Comparison of ENCODE assay signal across 10 cellular contexts in genomic region chr19:6589711-6590457, GRCh38. TPM values are rescaled to one million over a fixed set of nuclear protein-coding genes. Genes with fewer than 3 reads are reported as not detected.
A peak's percentile ranks its signal among the peaks of the same experiment; 100 is the strongest.
DNase-seq lines count a peak whose midpoint lies in the region; ATAC-seq and TF ChIP-seq lines count a peak whose summit lies in the region.
"Had no signal": no experiment of that assay in that cellular context is flagged by ENCODE, and none has a peak within 500 bp of the region (broad histone marks: within the 10 kb centered on the region; RNA-seq: fewer than 3 reads in every experiment).

No MANE protein-coding gene starts in this region.

- H3K27ac Mint-ChIP-seq in IgD-negative memory B cell (peak overlapping the region; percentile 66 to 98 (median 93)), memory B cell (peak overlapping the region; percentile 91)
- H3K27ac Mint-ChIP-seq in activated naive CD8-positive, alpha-beta T cell treated with anti-CD3 and anti-CD28 coated beads, Interleukin-2, amount 10 ng/mL, durations not matched to agents 7 days and 5 days, result peak overlapping the region; percentile 10

- no peaks in the 10 kb centered on the region for H3K9me3 ChIP-seq in DOHH2 (ENCODE audit: control insufficient read depth, insufficient read depth, low read length)

- H3K4me1 Mint-ChIP-seq in IgD-negative memory B cell (peaks cover 36 to 43% (median 40%) of the 10 kb centered on the region in 3 donors), memory B cell (peaks cover 40% of the 10 kb centered on the region)
- peaks cover 47% of the 10 kb centered on the region for H3K4me1 Mint-ChIP-seq in activated naive CD8-positive, alpha-beta T cell treated with anti-CD3 and anti-CD28 coated beads, Interleukin-2, amount 10 ng/mL, durations not matched to agents 7 days and 5 days

- POLR2A ChIA-PET in activated naive CD8-positive, alpha-beta T cell treated with anti-CD3 and anti-CD28 coated beads, Interleukin-2, amount 10 ng/mL, durations not matched to agents 7 days and 5 days (lab: Charles Lee), result no interaction called here

- peak overlapping the region; percentile 94 for H3K4me2 ChIP-seq in DOHH2 (ENCODE audit: low read length)

- H3K27me3 Mint-ChIP-seq in IgD-negative memory B cell (peaks cover 18% of the 10 kb centered on the region), memory B cell (no peaks in the 10 kb centered on the region)
- peaks cover 41% of the 10 kb centered on the region for H3K27me3 Mint-ChIP-seq in activated naive CD8-positive, alpha-beta T cell treated with anti-CD3 and anti-CD28 coated beads, Interleukin-2, amount 10 ng/mL, durations not matched to agents 7 days and 5 days

- H3K36me3 Mint-ChIP-seq in IgD-negative memory B cell (peaks cover 4% of the 10 kb centered on the region), memory B cell (peaks cover 11% of the 10 kb centered on the region)
- peaks cover 2% of the 10 kb centered on the region for H3K36me3 Mint-ChIP-seq in activated naive CD8-positive, alpha-beta T cell treated with anti-CD3 and anti-CD28 coated beads, Interleukin-2, amount 10 ng/mL, durations not matched to agents 7 days and 5 days

- H3K9me3 Mint-ChIP-seq in IgD-negative memory B cell, result no peaks in the 10 kb centered on the region
- no peaks in the 10 kb centered on the region for H3K9me3 Mint-ChIP-seq in activated naive CD8-positive, alpha-beta T cell treated with anti-CD3 and anti-CD28 coated beads, Interleukin-2, amount 10 ng/mL, durations not matched to agents 7 days and 5 days
- H3K9me3 Mint-ChIP-seq in memory B cell, result no peaks in the 10 kb centered on the region

- no peaks in the 10 kb centered on the region for H3K9me2 ChIP-seq in DOHH2 (replicated peaks; ENCODE audit: control insufficient read depth, low read length)

- H3F3A ChIP-seq in DOHH2 (ENCODE audit: control insufficient read depth, insufficient read depth), result peaks cover 12% of the 10 kb centered on the region

- no peak for TF ChIP-seq CTCF in DOHH2 (IDR thresholded peaks at IDR 0.05; ENCODE audit: low read depth, low read length, poor library complexity, severe bottlenecking)
- TF ChIP-seq CTCF in dorsolateral prefrontal cortex (IDR thresholded peaks at IDR 0.05 in 54 of 56, conservative IDR thresholded peaks at IDR 0.05 in 2 of 56; ENCODE audit: low read depth in 1 of 56, partially characterized antibody in 56 of 56), result no peak

- H3K4me3 ChIP-seq in DOHH2 (ENCODE audit: low read length), result peak overlapping the region; percentile 77
- peak overlapping the region in 14 of 59 donors; percentile 17 to 52 (median 30) for H3K4me3 ChIP-seq in dorsolateral prefrontal cortex

- no peak for DNase-seq in activated naive CD8-positive, alpha-beta T cell treated with anti-CD3 and anti-CD28 coated beads, Interleukin-2, amount 10 ng/mL, durations not matched to agents 7 days and 5 days
- DNase-seq in memory B cell (ENCODE audit: low spot score in 2 of 2), result peak in 1 of 2 donors; percentile 23
- DNase-seq in erythroblast (lab: John Stamatoyannopoulos, UW), result no peak
- DNase-seq in SW480 (ENCODE audit: low spot score), result no peak
- no peak for DNase-seq in dorsolateral prefrontal cortex
- DNase-seq: hippocampal formation, NCI-H2081 treated with DMSO at 0.1 percent for 48 hours had no signal

- peak overlapping the region; percentile 76 for H3K27ac ChIP-seq in DOHH2 (ENCODE audit: low read depth, low read length)
- H3K27ac ChIP-seq in dorsolateral prefrontal cortex, result no peak overlapping the region

- ATAC-seq in activated naive CD8-positive, alpha-beta T cell treated with anti-CD3 and anti-CD28 coated beads, Interleukin-2, amount 10 ng/mL, durations not matched to agents 7 days and 5 days (ENCODE audit: low read depth), result no peak
- ATAC-seq in memory B cell (ENCODE audit: low read depth) (no peak), GM21723 (IDR thresholded peaks at IDR 0.05; ENCODE audit: unreplicated experiment) (no peak)

- intact Hi-C loops in dorsolateral prefrontal cortex (cut with DNase I), result no loop called here

- H3K79me2 ChIP-seq in DOHH2 (ENCODE audit: control insufficient read depth, low read length), result peaks cover 14% of the 10 kb centered on the region; the same call in 1 of the 2 replicates

- H4K20me1 ChIP-seq in DOHH2 (ENCODE audit: control insufficient read depth, insufficient read depth, low read depth, low read length), result no peaks in the 10 kb centered on the region

- TF ChIP-seq POLR2A in erythroblast (IDR thresholded peaks at IDR 0.05; ENCODE audit: low read length), result no peak

- peaks cover 7% of the 10 kb centered on the region for H3K36me3 ChIP-seq in DOHH2 (ENCODE audit: control insufficient read depth, low read length)

- H3K4me3 Mint-ChIP-seq in IgD-negative memory B cell, result peak overlapping the region; percentile 86 to 96 (median 93)
- peak overlapping the region; percentile 81 for H3K4me3 Mint-ChIP-seq in activated naive CD8-positive, alpha-beta T cell treated with anti-CD3 and anti-CD28 coated beads, Interleukin-2, amount 10 ng/mL, durations not matched to agents 7 days and 5 days
- peak overlapping the region; percentile 93 for H3K4me3 Mint-ChIP-seq in memory B cell

- peaks cover 16% of the 10 kb centered on the region for H3K27me3 ChIP-seq in DOHH2 (ENCODE audit: control insufficient read depth, low read length)
- H3K27me3 ChIP-seq in dorsolateral prefrontal cortex, result peaks cover 5 to 97% (median 73%) of the 10 kb centered on the region in 45 donors

- peaks cover 65% of the 10 kb centered on the region for H3K4me1 ChIP-seq in DOHH2 (ENCODE audit: control insufficient read depth, low read length)

RNA-seq across cellular contexts. Expression of gene CD70, which starts 1.1 kb away (rescaled TPM):
- polyA plus RNA-seq in IgD-negative memory B cell, result 28.4 TPM
- 1 to 10 TPM; 6.9 to 7.7 TPM for total RNA-seq in activated naive CD8-positive, alpha-beta T cell treated with anti-CD3 and anti-CD28 coated beads, Interleukin-2, amount 10 ng/mL, durations not matched to agents 7 days and 5 days
- total RNA-seq in dorsolateral prefrontal cortex, result under 1 TPM in 2 of 120 experiments, not detected in 118; 0.72 to 0.78 TPM

RNA-seq across cellular contexts. Expression of gene TNFSF9, which starts 59.1 kb away (rescaled TPM):
- polyA plus RNA-seq in IgD-negative memory B cell, result 14.7 TPM
- 1 to 10 TPM; 2.6 to 3.7 TPM for total RNA-seq in activated naive CD8-positive, alpha-beta T cell treated with anti-CD3 and anti-CD28 coated beads, Interleukin-2, amount 10 ng/mL, durations not matched to agents 7 days and 5 days
- total RNA-seq in dorsolateral prefrontal cortex, result 10 to 100 TPM in 3 of 120 experiments, 1 to 10 TPM in 117; 2.4 to 16.3 (median 4.8) TPM

Comparison
In these comparisons a context has a peak if more than half of its experiments do, and no peak if none do; other contexts are left out.
1. H3K27ac Mint-ChIP-seq: peak in every context shown above with its lines; median percentile 93 in IgD-negative memory B cell; 91 in memory B cell; 10 in activated naive CD8-positive, alpha-beta T cell treated with anti-CD3 and anti-CD28 coated beads, Interleukin-2, amount 10 ng/mL, durations not matched to agents 7 days and 5 days.
2. RNA of gene CD70, which starts 1.1 kb away (total RNA-seq): 6.9 to 7.7 TPM in activated naive CD8-positive, alpha-beta T cell treated with anti-CD3 and anti-CD28 coated beads, Interleukin-2, amount 10 ng/mL, durations not matched to agents 7 days and 5 days; 0.72 to 0.78 TPM in dorsolateral prefrontal cortex; every median in the first group is over 4 times any median in the second.
3. Peak in every context shown above with its lines, with median percentiles within 50 percentile points of each other: H3K4me3 Mint-ChIP-seq.